In the genomic region with DNA sequence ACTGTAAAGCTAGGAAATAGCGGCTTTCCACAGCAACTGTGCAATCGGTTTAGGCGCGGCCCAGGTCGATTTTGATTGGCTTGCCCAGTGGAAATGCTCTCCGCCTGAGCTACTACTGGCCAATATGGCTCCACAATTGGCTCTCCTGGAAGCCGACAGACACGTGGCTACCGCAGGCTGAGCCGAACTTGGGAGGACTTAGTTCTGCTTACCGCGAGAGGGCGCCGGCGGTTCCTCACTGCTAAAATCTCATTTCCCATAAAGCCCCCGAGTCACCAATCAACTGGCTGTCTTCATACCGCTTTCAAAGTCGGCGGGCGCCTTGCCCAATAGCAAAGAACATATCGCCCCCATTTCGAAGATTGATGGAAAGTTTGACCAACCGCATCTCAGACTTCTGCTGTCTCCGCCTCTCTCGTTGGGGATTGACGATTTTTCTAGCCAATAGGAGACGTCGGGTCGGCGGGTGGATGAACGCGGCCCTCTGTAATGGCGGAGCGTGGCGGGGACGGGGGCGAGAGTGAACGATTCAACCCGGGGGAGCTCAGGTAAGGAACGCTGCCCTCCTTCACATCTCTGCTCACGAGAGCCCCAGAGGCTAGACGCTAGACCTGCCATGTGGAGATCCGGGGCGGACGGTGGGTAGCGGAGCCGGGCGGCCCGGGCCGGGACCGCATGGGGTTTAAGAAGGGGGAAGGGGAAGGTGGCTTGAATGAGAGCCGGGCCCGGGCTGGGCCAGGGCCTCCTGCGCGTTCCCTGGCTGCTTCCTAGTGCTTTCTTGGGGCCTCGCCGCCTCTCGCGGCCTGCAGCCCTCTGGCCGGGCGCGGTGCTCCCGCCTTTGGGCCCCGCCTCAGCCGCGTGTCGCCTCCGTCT, we compare ENCODE assay signal across 8 cellular contexts. TPM values are rescaled to one million over a fixed set of nuclear protein-coding genes. Genes with fewer than 3 reads are reported as not detected.
DNase-seq lines count a peak whose midpoint lies in the region; ATAC-seq, FAIRE-seq and TF ChIP-seq lines count a peak whose summit lies in the region.

TSS of gene TCERG1 (plus strand) at position 473 of the 873 bp plus-strand sequence. CDS start at position 490, 17 bp downstream.

- ATAC-seq in GM21447 (IDR thresholded peaks at IDR 0.05; ENCODE audit: unreplicated experiment): peak; percentile 94

- TF ChIP-seq CTCF in D721Med (IDR thresholded peaks at IDR 0.05; ENCODE audit: insufficient read depth, missing control alignments) (peak; percentile 84), OCI-LY3 (IDR thresholded peaks at IDR 0.05; ENCODE audit: low read depth, low read length) (peak; percentile 38; the same call in 1 of the 2 replicates)

- H3K27ac ChIP-seq in OCI-LY3 (ENCODE audit: low read length): peak within 1 kb of the TSS; percentile 72

- H3K27me3 ChIP-seq in OCI-LY3 (ENCODE audit: low read depth, low read length): no peaks in the 10 kb centered on the region
- H3K27me3 ChIP-seq in mononuclear cell (ENCODE audit: insufficient read depth, low read length): no peaks in the 10 kb centered on the region

- peaks cover 50% of the 10 kb centered on the region for H3K79me2 ChIP-seq in OCI-LY3 (ENCODE audit: low read length)

- peak; percentile 38 for FAIRE-seq in D721Med (lab: Jason Lieb, UNC)

- H3K9ac ChIP-seq in OCI-LY3 (ENCODE audit: low read length): peak within 1 kb of the TSS; percentile 99

- peak within 1 kb of the TSS; percentile 82 for H3K4me2 ChIP-seq in OCI-LY3 (ENCODE audit: low read length)

- H3K4me1 ChIP-seq in OCI-LY3 (ENCODE audit: low read length): peaks cover 26% of the 10 kb centered on the region
- peaks cover 25% of the 10 kb centered on the region for H3K4me1 ChIP-seq in mononuclear cell (ENCODE audit: insufficient read depth, low read length)

- no peaks in the 10 kb centered on the region for H3K36me3 ChIP-seq in OCI-LY3 (replicated peaks; ENCODE audit: low read depth, low read length)

- H3K4me3 ChIP-seq in OCI-LY3 (ENCODE audit: low read length) (peak within 1 kb of the TSS; percentile 99), mononuclear cell (ENCODE audit: low read length) (peak within 1 kb of the TSS; percentile 93)

- H3K9me3 ChIP-seq in OCI-LY3 (ENCODE audit: insufficient read depth, low read length) (no peaks in the 10 kb centered on the region), mononuclear cell (ENCODE audit: low read depth, low read length) (no peaks in the 10 kb centered on the region)

- peak within 1 kb of the TSS; percentile 46; the same call in 1 of the 2 replicates for H2AFZ ChIP-seq in OCI-LY3 (ENCODE audit: low read depth, low read length)

- DNase-seq in D721Med (ENCODE audit: insufficient read length, low spot score) (peak; percentile 21), HuH-7 (ENCODE audit: low spot score) (peak; percentile 89), activated T-cell treated with anti-CD3 and anti-CD28 coated beads for 1 hour (ENCODE audit: low read depth) (peak; percentile 95), epidermal melanocyte (ENCODE audit: insufficient read length, low spot score) (peak; percentile 77)
- DNase-seq in stimulated activated CD8-positive, alpha-beta memory T cell treated with anti-CD3 and anti-CD28 coated beads, Interleukin-4, amount 100 ng/mL, for 24 hours (ENCODE audit: low read depth): peak; percentile 94

- H4K20me1 ChIP-seq in OCI-LY3 (ENCODE audit: insufficient read depth, low read length): peaks cover 37% of the 10 kb centered on the region

RNA-seq across cellular contexts. Expression of gene TCERG1, which starts in this region (rescaled TPM):
- 115 TPM for total RNA-seq in mononuclear cell

Comparison
In these comparisons a context has a peak if more than half of its experiments do, and no peak if none do; other contexts are left out.
1. Peak in every context shown above with its lines: DNase-seq, ATAC-seq, H3K4me3 ChIP-seq and H3K27ac ChIP-seq.
2. DNase-seq: peak in every context shown above with its lines; median percentile 95 in activated T-cell treated with anti-CD3 and anti-CD28 coated beads for 1 hour; 94 in stimulated activated CD8-positive, alpha-beta memory T cell treated with anti-CD3 and anti-CD28 coated beads, Interleukin-4, amount 100 ng/mL, for 24 hours; 89 in HuH-7; 77 in epidermal melanocyte; 21 in D721Med.